Comparison of ENCODE assay signal across 17 cellular contexts in the genomic region with DNA sequence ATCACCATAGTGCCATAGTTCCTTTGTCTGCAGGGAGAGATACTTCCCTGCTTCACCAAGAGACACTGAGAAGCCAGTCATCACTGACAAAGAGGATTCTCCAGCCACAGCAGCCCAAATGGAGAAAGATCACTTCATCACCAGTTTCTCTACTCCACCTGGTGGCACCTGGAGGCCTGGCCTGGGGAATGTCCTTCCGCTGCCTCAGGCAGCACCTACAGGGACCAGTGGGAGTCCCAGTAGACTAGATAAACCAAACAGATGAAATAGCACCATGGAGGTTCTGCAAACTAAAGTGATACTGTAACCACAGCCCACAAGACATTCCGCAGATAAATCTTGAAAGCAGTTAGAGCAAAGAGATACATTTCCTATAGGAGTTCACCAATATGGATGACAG.
A peak's percentile ranks its signal among the peaks of the same experiment; 100 is the strongest.
DNase-seq lines count a peak whose midpoint lies in the region; ATAC-seq and TF ChIP-seq lines count a peak whose summit lies in the region.
"Had no signal": no experiment of that assay in that cellular context is flagged by ENCODE, and none has a peak within 500 bp of the region (broad histone marks: within the 10 kb centered on the region; RNA-seq: fewer than 3 reads in every experiment).

No MANE protein-coding gene starts in this region.

- H3K14ac ChIP-seq in H9 (ENCODE audit: insufficient read depth, low read length), result no peak overlapping the region

- POLR2A ChIA-PET in WTC11 (lab: Charles Lee), result no interaction called here

- H3K36me3 ChIP-seq in neural progenitor cell, result peaks cover 3% of the 10 kb centered on the region
- H3K36me3 ChIP-seq: BLaER1 had no signal

- H2BK15ac ChIP-seq in H9 (ENCODE audit: low read depth, low read length), result no peak overlapping the region

- H3K4me3 Mint-ChIP-seq in H9 (no peak overlapping the region), WTC11 (no peak overlapping the region), neural progenitor cell (no peak overlapping the region), CD14-positive monocyte (no peak overlapping the region)
- H3K4me3 Mint-ChIP-seq: T-helper 2 cell treated with Interferon-gamma antibody and Interleukin-4, amounts not matched to agents 5 μg/mL and 100 μg/mL, for 36 hours had no signal

- H3K18ac ChIP-seq in H9 (ENCODE audit: insufficient read length, low read depth, low read length), result no peak overlapping the region

- intact Hi-C loops in CD14-positive monocyte (cut with micrococcal nuclease), result no loop called here

- no peak overlapping the region for H2AK5ac ChIP-seq in H9 (ENCODE audit: insufficient read length, low read length)

- H3K56ac ChIP-seq in H9 (ENCODE audit: insufficient read length, low read depth, low read length), result no peak overlapping the region

- H3K27ac Mint-ChIP-seq in H9 (no peak overlapping the region), WTC11 (no peak overlapping the region), neural progenitor cell (no peak overlapping the region), CD14-positive monocyte (no peak overlapping the region)
- H3K27ac Mint-ChIP-seq: T-helper 2 cell treated with Interferon-gamma antibody and Interleukin-4, amounts not matched to agents 5 μg/mL and 100 μg/mL, for 36 hours had no signal

- H4K91ac ChIP-seq in H9 (ENCODE audit: insufficient read length, low read depth, low read length), result no peak overlapping the region

- H3K79me2 ChIP-seq in H9 (ENCODE audit: insufficient read depth, low read length) (no peaks in the 10 kb centered on the region), neural progenitor cell (ENCODE audit: low read depth) (no peaks in the 10 kb centered on the region)

- no peaks in the 10 kb centered on the region for H3K4me1 Mint-ChIP-seq in H9
- no peaks in the 10 kb centered on the region for H3K4me1 Mint-ChIP-seq in WTC11
- H3K4me1 Mint-ChIP-seq in neural progenitor cell, result no peaks in the 10 kb centered on the region
- H3K4me1 Mint-ChIP-seq in CD14-positive monocyte, result no peaks in the 10 kb centered on the region

- H3K79me1 ChIP-seq in H9 (ENCODE audit: insufficient read depth, low read depth, low read length, poor library complexity, severe bottlenecking), result no peaks in the 10 kb centered on the region

- no peaks in the 10 kb centered on the region for H3F3A ChIP-seq in neural progenitor cell (ENCODE audit: low read depth)

- H3K23me2 ChIP-seq in H9 (ENCODE audit: insufficient read length, low read depth, low read length, poor library complexity, severe bottlenecking), result no peaks in the 10 kb centered on the region

- H3K9ac ChIP-seq in H9 (ENCODE audit: extremely low read depth, insufficient read length, low read length) (no peak overlapping the region), neural progenitor cell (no peak overlapping the region)
- H3K9ac ChIP-seq: BLaER1 had no signal

- no peak overlapping the region for H3K23ac ChIP-seq in H9 (ENCODE audit: insufficient read length, low read depth, low read length)

- no peak overlapping the region for H2AFZ ChIP-seq in H9 (ENCODE audit: low read length)
- no peak overlapping the region for H2AFZ ChIP-seq in neural progenitor cell (replicated peaks)

- H3K4me1 ChIP-seq in H9 (ENCODE audit: insufficient read depth, low read length), result no peaks in the 10 kb centered on the region
- H3K4me1 ChIP-seq in neural progenitor cell, result no peaks in the 10 kb centered on the region
- H3K4me1 ChIP-seq: BLaER1 had no signal

- H2BK12ac ChIP-seq in H9 (ENCODE audit: insufficient read length, low read depth, low read length), result no peak overlapping the region

- WGBS in H9 (ENCODE audit: extremely low coverage, insufficient read length, low lambda C conversion rate), result no CpG with 5 or more reads among the region's 2 CpGs

- TF ChIP-seq CTCF in H9 (conservative IDR thresholded peaks at IDR 0.05) (peak; percentile 54; the same call in 2 of the 3 replicates), WTC11 (IDR thresholded peaks at IDR 0.05) (no peak), neural progenitor cell (IDR thresholded peaks at IDR 0.05) (peak; percentile 29), CD14-positive monocyte (IDR thresholded peaks at IDR 0.05) (no peak)

- H3K9me3 ChIP-seq in H9 (ENCODE audit: control insufficient read depth, low read depth, low read length), result no peaks in the 10 kb centered on the region
- H3K9me3 ChIP-seq in neural progenitor cell (ENCODE audit: low read depth), result peaks cover 9% of the 10 kb centered on the region

- H2BK20ac ChIP-seq in H9 (ENCODE audit: low read depth, low read length, poor library complexity, severe bottlenecking), result no peak overlapping the region

- H3K36me3 Mint-ChIP-seq in H9 (ENCODE audit: insufficient read depth in 1 of 3, low read depth in 3 of 3), result peaks cover 7 to 40% (median 7%) of the 10 kb centered on the region in 3 experiments
- peaks cover 37% of the 10 kb centered on the region for H3K36me3 Mint-ChIP-seq in WTC11
- H3K36me3 Mint-ChIP-seq in neural progenitor cell, result no peaks in the 10 kb centered on the region
- H3K36me3 Mint-ChIP-seq in CD14-positive monocyte, result no peaks in the 10 kb centered on the region

- H4K20me1 ChIP-seq in H9 (ENCODE audit: control insufficient read depth, insufficient read depth, insufficient read length), result no peaks in the 10 kb centered on the region
- H4K20me1 ChIP-seq in neural progenitor cell (ENCODE audit: low read depth), result no peaks in the 10 kb centered on the region
- H4K20me1 ChIP-seq: BLaER1 had no signal

- H2BK5ac ChIP-seq in H9 (ENCODE audit: insufficient read length, low read length), result no peak overlapping the region

- no peak overlapping the region for H3K4me2 ChIP-seq in H9 (ENCODE audit: insufficient read depth, insufficient read length, low read length)
- H3K4me2 ChIP-seq in neural progenitor cell, result no peak overlapping the region
- H3K4me2 ChIP-seq: BLaER1 had no signal

- H3K4ac ChIP-seq in H9 (ENCODE audit: low read depth, low read length), result no peak overlapping the region

- H4K8ac ChIP-seq in H9 (replicated peaks; ENCODE audit: insufficient read length, low read depth, low read length), result no peak overlapping the region

- peak; percentile 6 for DNase-seq in ELF-1 (ENCODE audit: low read depth, low spot score)
- DNase-seq in H9, result peak; percentile 59
- DNase-seq in WTC11 (ENCODE audit: low spot score), result peak; percentile 22
- DNase-seq in neural progenitor cell (ENCODE audit: low spot score), result peak; percentile 15
- DNase-seq in ACHN, result no peak
- DNase-seq in CD14-positive monocyte (ENCODE audit: low spot score), result no peak
- DNase-seq: DMS 273 treated with DMSO at 0.1 percent for 48 hours, EL, KG1, NCI-H1048, NCI-H146, NCI-H2081, NCI-H2227 treated with DMSO at 0.1 percent for 48 hours, NCI-H524 treated with DMSO at 0.1 percent for 48 hours had no signal

- H3T11ph ChIP-seq in H9 (ENCODE audit: low read length), result no peak overlapping the region

- CTCF ChIA-PET in WTC11 (lab: Charles Lee), result no interaction called here

- no peak overlapping the region for H3K27ac ChIP-seq in H9 (ENCODE audit: insufficient read length, low read depth, low read length)
- H3K27ac ChIP-seq in neural progenitor cell, result no peak overlapping the region
- H3K27ac ChIP-seq: BLaER1 had no signal

- H3K4me3 ChIP-seq in neural progenitor cell, result no peak overlapping the region
- H3K4me3 ChIP-seq: BLaER1 had no signal

- H3K27me3 Mint-ChIP-seq in H9 (ENCODE audit: low read depth), result no peaks in the 10 kb centered on the region
- no peaks in the 10 kb centered on the region; the same call in 1 of the 2 replicates for H3K27me3 Mint-ChIP-seq in WTC11 (ENCODE audit: low read depth)
- no peaks in the 10 kb centered on the region for H3K27me3 Mint-ChIP-seq in neural progenitor cell (ENCODE audit: insufficient read depth, low read depth)
- no peaks in the 10 kb centered on the region for H3K27me3 Mint-ChIP-seq in CD14-positive monocyte (ENCODE audit: low read depth in 3 of 3)

- H2BK120ac ChIP-seq in H9 (ENCODE audit: low read depth, low read length, poor library complexity, severe bottlenecking), result no peak overlapping the region

- no peak overlapping the region for H4K5ac ChIP-seq in H9 (ENCODE audit: insufficient read length, low read depth, low read length)

- H3K27me3 ChIP-seq in H9 (ENCODE audit: insufficient read depth, low read length), result no peaks in the 10 kb centered on the region
- H3K27me3 ChIP-seq in neural progenitor cell, result no peaks in the 10 kb centered on the region
- H3K27me3 ChIP-seq: BLaER1 had no signal

- H3K9me3 Mint-ChIP-seq in H9, result peaks cover 34 to 41% of the 10 kb centered on the region in 2 experiments
- peaks cover 60% of the 10 kb centered on the region for H3K9me3 Mint-ChIP-seq in WTC11
- peaks cover 7% of the 10 kb centered on the region for H3K9me3 Mint-ChIP-seq in neural progenitor cell
- H3K9me3 Mint-ChIP-seq in CD14-positive monocyte, result peaks cover 0 to 19% (median 10%) of the 10 kb centered on the region in 7 donors

- ATAC-seq in WTC11 (peak; percentile 84), HG02763 (IDR thresholded peaks at IDR 0.05; ENCODE audit: unreplicated experiment) (no peak)

- in situ Hi-C loops in ACHN (cut with HindIII; ENCODE audit: low pct_ligation_motif_present, low pct_unique_long_range_greater_than_20kb, low sequenced_read_pairs), result no loop called here

TF ChIP-seq in WTC11, 78 proteins besides CTCF, POLR2A, EP300 and RAD21 (continues in another document):
- TF ChIP-seq, protein P1, sequence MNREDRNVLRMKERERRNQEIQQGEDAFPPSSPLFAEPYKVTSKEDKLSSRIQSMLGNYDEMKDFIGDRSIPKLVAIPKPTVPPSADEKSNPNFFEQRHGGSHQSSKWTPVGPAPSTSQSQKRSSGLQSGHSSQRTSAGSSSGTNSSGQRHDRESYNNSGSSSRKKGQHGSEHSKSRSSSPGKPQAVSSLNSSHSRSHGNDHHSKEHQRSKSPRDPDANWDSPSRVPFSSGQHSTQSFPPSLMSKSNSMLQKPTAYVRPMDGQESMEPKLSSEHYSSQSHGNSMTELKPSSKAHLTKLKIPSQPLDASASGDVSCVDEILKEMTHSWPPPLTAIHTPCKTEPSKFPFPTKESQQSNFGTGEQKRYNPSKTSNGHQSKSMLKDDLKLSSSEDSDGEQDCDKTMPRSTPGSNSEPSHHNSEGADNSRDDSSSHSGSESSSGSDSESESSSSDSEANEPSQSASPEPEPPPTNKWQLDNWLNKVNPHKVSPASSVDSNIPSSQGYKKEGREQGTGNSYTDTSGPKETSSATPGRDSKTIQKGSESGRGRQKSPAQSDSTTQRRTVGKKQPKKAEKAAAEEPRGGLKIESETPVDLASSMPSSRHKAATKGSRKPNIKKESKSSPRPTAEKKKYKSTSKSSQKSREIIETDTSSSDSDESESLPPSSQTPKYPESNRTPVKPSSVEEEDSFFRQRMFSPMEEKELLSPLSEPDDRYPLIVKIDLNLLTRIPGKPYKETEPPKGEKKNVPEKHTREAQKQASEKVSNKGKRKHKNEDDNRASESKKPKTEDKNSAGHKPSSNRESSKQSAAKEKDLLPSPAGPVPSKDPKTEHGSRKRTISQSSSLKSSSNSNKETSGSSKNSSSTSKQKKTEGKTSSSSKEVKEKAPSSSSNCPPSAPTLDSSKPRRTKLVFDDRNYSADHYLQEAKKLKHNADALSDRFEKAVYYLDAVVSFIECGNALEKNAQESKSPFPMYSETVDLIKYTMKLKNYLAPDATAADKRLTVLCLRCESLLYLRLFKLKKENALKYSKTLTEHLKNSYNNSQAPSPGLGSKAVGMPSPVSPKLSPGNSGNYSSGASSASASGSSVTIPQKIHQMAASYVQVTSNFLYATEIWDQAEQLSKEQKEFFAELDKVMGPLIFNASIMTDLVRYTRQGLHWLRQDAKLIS (CRISPR knock-in tag; IDR thresholded peaks at IDR 0.05; ENCODE audit: borderline replicate concordance), result no peak
- TF ChIP-seq GABPB1 (CRISPR knock-in tag; IDR thresholded peaks at IDR 0.05), result no peak

Comparison
In these comparisons a context has a peak if more than half of its experiments do, and no peak if none do; other contexts are left out.
1. DNase-seq: peak in ELF-1 (single experiment), H9 (single experiment), WTC11 (single experiment) and neural progenitor cell (single experiment); none in ACHN (single experiment) and CD14-positive monocyte (single experiment).
2. CTCF ChIP-seq: peak in H9 (single experiment) and neural progenitor cell (single experiment); none in WTC11 (single experiment) and CD14-positive monocyte (single experiment).